Comparison of ENCODE assay signal across 18 cellular contexts in genomic region chr10:43044444-43045245, GRCh38. TPM values are rescaled to one million over a fixed set of nuclear protein-coding genes. Genes with fewer than 3 reads are reported as not detected.
DNase-seq lines count a peak whose midpoint lies in the region; ATAC-seq, FAIRE-seq and TF ChIP-seq lines count a peak whose summit lies in the region.
"Had no signal": no experiment of that assay in that cellular context is flagged by ENCODE, and none has a peak within 500 bp of the region (broad histone marks: within the 10 kb centered on the region; RNA-seq: fewer than 3 reads in every experiment).

No MANE protein-coding gene starts in this region.

- no peak for TF ChIP-seq EP300 in stomach (IDR thresholded peaks at IDR 0.05)

- H3K27ac ChIP-seq in heart right ventricle (no peak overlapping the region), RWPE2 (ENCODE audit: poor library complexity, severe bottlenecking) (no peak overlapping the region), right lobe of liver (no peak overlapping the region), stomach (no peak overlapping the region), Karpas-422 (ENCODE audit: low read length) (no peak overlapping the region)
- H3K27ac ChIP-seq: body of pancreas, neutrophil, skin epidermis had no signal

- no peak for FAIRE-seq in H54 (lab: Jason Lieb, UNC)
- FAIRE-seq: urothelium cell line had no signal

- no peaks in the 10 kb centered on the region for H3K79me2 ChIP-seq in Karpas-422 (ENCODE audit: low read length)

- H3K9ac ChIP-seq in Karpas-422 (ENCODE audit: low read length), result no peak overlapping the region

- no peaks in the 10 kb centered on the region for H3K9me2 ChIP-seq in Karpas-422 (replicated peaks; ENCODE audit: insufficient read depth, low read length)

- no peak overlapping the region for H2AFZ ChIP-seq in Karpas-422 (ENCODE audit: low read length)

- H3K4me3 ChIP-seq in heart right ventricle (no peak overlapping the region), RWPE2 (ENCODE audit: severe bottlenecking) (no peak overlapping the region), right lobe of liver (no peak overlapping the region), stomach (no peak overlapping the region), Karpas-422 (ENCODE audit: low read length) (no peak overlapping the region)
- H3K4me3 ChIP-seq: body of pancreas, skin epidermis had no signal

- TF ChIP-seq CTCF in heart right ventricle (IDR thresholded peaks at IDR 0.05), result no peak
- no peak for TF ChIP-seq CTCF in RWPE2 (IDR thresholded peaks at IDR 0.05; ENCODE audit: poor library complexity, severe bottlenecking)
- no peak for TF ChIP-seq CTCF in right lobe of liver (IDR thresholded peaks at IDR 0.05)
- TF ChIP-seq CTCF in stomach (IDR thresholded peaks at IDR 0.05), result no peak

- H4K20me1 ChIP-seq in Karpas-422 (ENCODE audit: insufficient read depth, low read depth, low read length), result no peaks in the 10 kb centered on the region

- ATAC-seq in Right ventricle myocardium superior (ENCODE audit: poor library complexity) (no peak), heart right ventricle (no peak), RWPE2 (ENCODE audit: low read depth) (0 out of 3 replicates have a peak, but pooled peaks have one; percentile 22), right lobe of liver (no peak)
- ATAC-seq: body of pancreas had no signal

- no peak for TF ChIP-seq POLR2A in right lobe of liver (IDR thresholded peaks at IDR 0.05)
- no peak for TF ChIP-seq POLR2A in stomach (IDR thresholded peaks at IDR 0.05)
- TF ChIP-seq POLR2A in H54 (IDR thresholded peaks at IDR 0.05; ENCODE audit: low read depth, low read length), result no peak

- H3K4me2 ChIP-seq in Karpas-422 (ENCODE audit: low read depth, low read length, poor library complexity, severe bottlenecking), result no peak overlapping the region

- 85 to 87% methylated on average over 15 of the region's 15 CpGs for WGBS in heart right ventricle, 2 donors
- 71% methylated on average over 3 of the region's 15 CpGs for WGBS in right lobe of liver (ENCODE audit: insufficient coverage, low coverage, low lambda C conversion rate, missing lambda C conversion rate)
- 58 to 72% (median 65%) methylated on average over 10 to 15 of the region's 15 CpGs for WGBS in stomach, 5 donors

- H3K9me3 ChIP-seq in heart right ventricle (no peaks in the 10 kb centered on the region), RWPE2 (ENCODE audit: severe bottlenecking) (no peaks in the 10 kb centered on the region), right lobe of liver (no peaks in the 10 kb centered on the region), stomach (no peaks in the 10 kb centered on the region), Karpas-422 (ENCODE audit: low read length) (no peaks in the 10 kb centered on the region)
- H3K9me3 ChIP-seq: body of pancreas, neutrophil had no signal

- H3K27me3 ChIP-seq in heart right ventricle (peaks cover 0 to 24% (median 11%) of the 10 kb centered on the region in 7 donors), RWPE2 (ENCODE audit: insufficient read depth, poor library complexity, severe bottlenecking) (no peaks in the 10 kb centered on the region), right lobe of liver (no peaks in the 10 kb centered on the region), stomach (peaks cover 0 to 16% (median 0%) of the 10 kb centered on the region in 3 donors), Karpas-422 (ENCODE audit: low read length) (no peaks in the 10 kb centered on the region)
- H3K27me3 ChIP-seq: body of pancreas, neutrophil had no signal

- H3K4me1 ChIP-seq in heart right ventricle, result peaks cover 0 to 8% (median 0%) of the 10 kb centered on the region in 9 donors
- H3K4me1 ChIP-seq in RWPE2 (ENCODE audit: insufficient read depth, poor library complexity, severe bottlenecking), result no peaks in the 10 kb centered on the region
- H3K4me1 ChIP-seq in right lobe of liver, result no peaks in the 10 kb centered on the region
- H3K4me1 ChIP-seq in stomach, result no peaks in the 10 kb centered on the region
- no peaks in the 10 kb centered on the region for H3K4me1 ChIP-seq in Karpas-422 (ENCODE audit: low read length)
- H3K4me1 ChIP-seq: body of pancreas had no signal

- DNase-seq in Right ventricle myocardium superior, result peak; percentile 30
- DNase-seq in heart right ventricle, result no peak
- DNase-seq in RWPE2 (ENCODE audit: low spot score), result peak; percentile 28
- DNase-seq in right lobe of liver, result peak; percentile 8 to 27 (median 17)
- DNase-seq in stomach, result peak; percentile 17
- DNase-seq in H54 (ENCODE audit: insufficient read length, low spot score), result no peak
- no peak for DNase-seq in NCI-H2081 (lab: John Stamatoyannopoulos, UW)
- no peak for DNase-seq in Karpas-422
- DNase-seq: activated effector memory CD4-positive, alpha-beta T cell treated with anti-CD3 and anti-CD28 coated beads, Interleukin-2, amount 50 U/mL, for 16 hours; mammary epithelial cell; NCI-H187 treated with DMSO at 0.1 percent for 48 hours; NCI-H774; stimulated activated naive B cell treated with anti-CD40 and anti-IgM and Interleukin-4, amounts not matched to agents 10 μg/mL and 1 μg/mL and 100 μg/mL, for 72 hours had no signal

- intact Hi-C loops in Right ventricle myocardium superior (cut with DNase I) (no loop called here), heart right ventricle (cut with DNase I) (no loop called here), right lobe of liver (cut with DNase I) (no loop called here), stomach (cut with DNase I; ENCODE audit: low total_unique reads) (no loop called here)

- no peaks in the 10 kb centered on the region for H3K36me3 ChIP-seq in heart right ventricle
- H3K36me3 ChIP-seq in RWPE2 (ENCODE audit: low read depth), result no peaks in the 10 kb centered on the region
- H3K36me3 ChIP-seq in right lobe of liver, result no peaks in the 10 kb centered on the region
- H3K36me3 ChIP-seq in stomach, result no peaks in the 10 kb centered on the region
- H3K36me3 ChIP-seq in Karpas-422 (ENCODE audit: insufficient read depth, low read length), result no peaks in the 10 kb centered on the region
- H3K36me3 ChIP-seq: neutrophil had no signal

RNA-seq across cellular contexts. Expression of gene RET, which starts 32.2 kb away (rescaled TPM):
- 6.6 TPM for total RNA-seq in Right ventricle myocardium superior
- total RNA-seq in heart right ventricle, result 1 to 10 TPM in 8 of 10 donors, under 1 TPM in 2; 0.67 to 2.6 (median 1.2) TPM
- 1 to 10 TPM in 1 of 2 donors, under 1 TPM in 1; 0.38 to 2.3 TPM for polyA plus RNA-seq in heart right ventricle
- total RNA-seq in right lobe of liver, result 10 to 100 TPM in 1 of 6 experiments, 1 to 10 TPM in 3, under 1 TPM in 2; 0.53 to 10.2 (median 1.4) TPM
- 1 to 10 TPM in 3 of 5 donors, not detected in 2; 3.1 to 9.8 (median 3.2) TPM for total RNA-seq in stomach
- polyA plus RNA-seq in stomach, result 1 to 10 TPM in 1 of 3 donors, under 1 TPM in 2; 0.31 to 1.9 (median 0.93) TPM
- not detected in 2 replicates for total RNA-seq in Karpas-422 (2014; rRNA removed; shearing (Covaris generic); ENCODE audit: low replicate concordance)
- total RNA-seq: LHCN-M2 had no signal

Comparison
In these comparisons a context has a peak if more than half of its experiments do, and no peak if none do; other contexts are left out.
1. DNase-seq: peak in Right ventricle myocardium superior (single experiment), RWPE2 (single experiment), right lobe of liver (3 of 3) and stomach (single experiment); none in heart right ventricle (0 of 2), H54 (single experiment), NCI-H2081 (0 of 2) and Karpas-422 (single experiment).